1 cellular context compared by ENCODE assay signal in the genomic region with DNA sequence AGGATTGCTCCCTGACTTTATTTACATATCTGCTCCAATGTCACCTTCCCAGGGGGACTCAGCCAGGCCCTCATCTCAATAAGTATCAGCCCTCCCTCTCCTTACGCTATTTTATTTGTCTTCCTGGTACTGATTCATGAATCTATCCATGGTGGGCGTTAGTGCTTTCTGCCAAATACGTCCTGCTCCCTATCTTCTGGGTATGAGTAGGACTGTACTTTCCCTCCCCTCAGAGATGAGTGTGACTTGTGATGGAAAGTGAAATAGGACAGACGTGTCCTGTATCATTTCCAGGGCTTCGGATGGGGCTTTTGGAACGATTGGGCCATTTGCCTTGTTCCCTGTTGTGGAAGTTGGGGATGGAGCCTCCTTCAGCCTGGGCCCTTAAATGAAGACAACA.
TF ChIP-seq lines count a peak whose summit lies in the region.

No MANE protein-coding gene starts in this region.

TF ChIP-seq in GM23338, 12 proteins besides CTCF, POLR2A, EP300 and RAD21 (continued from another document):
- TF ChIP-seq, protein P1, sequence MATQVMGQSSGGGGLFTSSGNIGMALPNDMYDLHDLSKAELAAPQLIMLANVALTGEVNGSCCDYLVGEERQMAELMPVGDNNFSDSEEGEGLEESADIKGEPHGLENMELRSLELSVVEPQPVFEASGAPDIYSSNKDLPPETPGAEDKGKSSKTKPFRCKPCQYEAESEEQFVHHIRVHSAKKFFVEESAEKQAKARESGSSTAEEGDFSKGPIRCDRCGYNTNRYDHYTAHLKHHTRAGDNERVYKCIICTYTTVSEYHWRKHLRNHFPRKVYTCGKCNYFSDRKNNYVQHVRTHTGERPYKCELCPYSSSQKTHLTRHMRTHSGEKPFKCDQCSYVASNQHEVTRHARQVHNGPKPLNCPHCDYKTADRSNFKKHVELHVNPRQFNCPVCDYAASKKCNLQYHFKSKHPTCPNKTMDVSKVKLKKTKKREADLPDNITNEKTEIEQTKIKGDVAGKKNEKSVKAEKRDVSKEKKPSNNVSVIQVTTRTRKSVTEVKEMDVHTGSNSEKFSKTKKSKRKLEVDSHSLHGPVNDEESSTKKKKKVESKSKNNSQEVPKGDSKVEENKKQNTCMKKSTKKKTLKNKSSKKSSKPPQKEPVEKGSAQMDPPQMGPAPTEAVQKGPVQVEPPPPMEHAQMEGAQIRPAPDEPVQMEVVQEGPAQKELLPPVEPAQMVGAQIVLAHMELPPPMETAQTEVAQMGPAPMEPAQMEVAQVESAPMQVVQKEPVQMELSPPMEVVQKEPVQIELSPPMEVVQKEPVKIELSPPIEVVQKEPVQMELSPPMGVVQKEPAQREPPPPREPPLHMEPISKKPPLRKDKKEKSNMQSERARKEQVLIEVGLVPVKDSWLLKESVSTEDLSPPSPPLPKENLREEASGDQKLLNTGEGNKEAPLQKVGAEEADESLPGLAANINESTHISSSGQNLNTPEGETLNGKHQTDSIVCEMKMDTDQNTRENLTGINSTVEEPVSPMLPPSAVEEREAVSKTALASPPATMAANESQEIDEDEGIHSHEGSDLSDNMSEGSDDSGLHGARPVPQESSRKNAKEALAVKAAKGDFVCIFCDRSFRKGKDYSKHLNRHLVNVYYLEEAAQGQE (IDR thresholded peaks at IDR 0.05; ENCODE audit: unreplicated experiment), result no peak
